11 cellular contexts compared by ENCODE assay signal in the genomic region with DNA sequence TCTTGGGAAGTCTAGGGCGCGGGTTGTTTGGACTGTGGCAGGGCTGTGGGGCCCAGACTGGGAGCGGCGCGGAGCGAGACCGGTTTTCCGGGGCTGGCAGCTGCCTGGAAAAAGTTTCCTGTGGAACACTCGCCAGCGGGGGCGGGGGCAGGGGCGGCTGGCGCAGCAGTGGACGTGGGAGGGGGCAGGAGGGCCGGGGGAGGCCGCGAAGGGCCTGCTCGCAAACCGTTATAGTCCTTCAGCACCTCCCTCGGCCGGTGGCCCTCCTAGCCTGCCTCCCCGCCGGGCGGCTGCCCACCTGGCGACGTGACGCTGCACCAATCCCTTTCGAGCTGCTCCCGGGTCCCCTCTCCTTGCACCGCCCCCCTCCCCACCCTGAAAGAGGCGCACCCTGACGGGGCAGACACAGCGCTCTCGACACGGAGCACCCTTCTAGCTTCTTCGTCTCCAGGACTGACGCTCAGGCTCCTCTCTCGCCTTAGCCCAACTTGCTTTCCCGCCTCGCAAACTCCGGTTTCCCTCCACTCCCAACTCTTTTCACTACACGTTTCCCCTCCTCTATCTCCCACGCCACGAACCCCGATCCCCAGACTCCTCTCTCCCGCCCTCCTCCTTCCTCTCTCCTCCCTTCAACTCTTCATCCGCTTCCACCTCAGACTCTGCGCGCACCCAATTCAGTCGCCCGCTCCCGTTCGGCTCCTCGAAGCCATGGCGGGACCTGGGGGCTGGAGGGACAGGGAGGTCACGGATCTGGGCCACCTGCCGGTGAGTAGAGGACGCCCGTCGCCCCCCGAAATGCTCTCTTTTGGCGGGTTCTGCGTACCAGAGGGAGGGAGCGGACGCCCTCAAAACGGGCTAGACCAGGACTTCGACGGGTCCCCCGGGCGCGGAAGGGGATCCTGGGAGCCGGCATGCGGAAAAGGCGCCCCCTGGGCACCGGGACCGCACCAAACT. TPM values are rescaled to one million over a fixed set of nuclear protein-coding genes. Genes with fewer than 3 reads are reported as not detected.
A peak's percentile ranks its signal among the peaks of the same experiment; 100 is the strongest.
DNase-seq lines count a peak whose midpoint lies in the region; ATAC-seq and TF ChIP-seq lines count a peak whose summit lies in the region.
"Had no signal": no experiment of that assay in that cellular context is flagged by ENCODE, and none has a peak within 500 bp of the region (broad histone marks: within the 10 kb centered on the region; RNA-seq: fewer than 3 reads in every experiment).

A gene with protein sequence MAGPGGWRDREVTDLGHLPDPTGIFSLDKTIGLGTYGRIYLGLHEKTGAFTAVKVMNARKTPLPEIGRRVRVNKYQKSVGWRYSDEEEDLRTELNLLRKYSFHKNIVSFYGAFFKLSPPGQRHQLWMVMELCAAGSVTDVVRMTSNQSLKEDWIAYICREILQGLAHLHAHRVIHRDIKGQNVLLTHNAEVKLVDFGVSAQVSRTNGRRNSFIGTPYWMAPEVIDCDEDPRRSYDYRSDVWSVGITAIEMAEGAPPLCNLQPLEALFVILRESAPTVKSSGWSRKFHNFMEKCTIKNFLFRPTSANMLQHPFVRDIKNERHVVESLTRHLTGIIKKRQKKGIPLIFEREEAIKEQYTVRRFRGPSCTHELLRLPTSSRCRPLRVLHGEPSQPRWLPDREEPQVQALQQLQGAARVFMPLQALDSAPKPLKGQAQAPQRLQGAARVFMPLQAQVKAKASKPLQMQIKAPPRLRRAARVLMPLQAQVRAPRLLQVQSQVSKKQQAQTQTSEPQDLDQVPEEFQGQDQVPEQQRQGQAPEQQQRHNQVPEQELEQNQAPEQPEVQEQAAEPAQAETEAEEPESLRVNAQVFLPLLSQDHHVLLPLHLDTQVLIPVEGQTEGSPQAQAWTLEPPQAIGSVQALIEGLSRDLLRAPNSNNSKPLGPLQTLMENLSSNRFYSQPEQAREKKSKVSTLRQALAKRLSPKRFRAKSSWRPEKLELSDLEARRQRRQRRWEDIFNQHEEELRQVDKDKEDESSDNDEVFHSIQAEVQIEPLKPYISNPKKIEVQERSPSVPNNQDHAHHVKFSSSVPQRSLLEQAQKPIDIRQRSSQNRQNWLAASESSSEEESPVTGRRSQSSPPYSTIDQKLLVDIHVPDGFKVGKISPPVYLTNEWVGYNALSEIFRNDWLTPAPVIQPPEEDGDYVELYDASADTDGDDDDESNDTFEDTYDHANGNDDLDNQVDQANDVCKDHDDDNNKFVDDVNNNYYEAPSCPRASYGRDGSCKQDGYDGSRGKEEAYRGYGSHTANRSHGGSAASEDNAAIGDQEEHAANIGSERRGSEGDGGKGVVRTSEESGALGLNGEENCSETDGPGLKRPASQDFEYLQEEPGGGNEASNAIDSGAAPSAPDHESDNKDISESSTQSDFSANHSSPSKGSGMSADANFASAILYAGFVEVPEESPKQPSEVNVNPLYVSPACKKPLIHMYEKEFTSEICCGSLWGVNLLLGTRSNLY (N-terminal part only) (plus strand): TSS at position 402 of the 954 bp plus-strand sequence. CDS start 307 bp downstream, at position 709.

- H3K36me3 ChIP-seq in neural cell (ENCODE audit: insufficient read depth, low read length): no peaks in the 10 kb centered on the region
- H3K36me3 ChIP-seq in uterus: no peaks in the 10 kb centered on the region
- H3K36me3 ChIP-seq: neutrophil had no signal

- H3F3A ChIP-seq in neural cell (ENCODE audit: insufficient read depth, low read length, poor library complexity, severe bottlenecking): no peaks in the 10 kb centered on the region

- H3K9me3 ChIP-seq in neural cell (ENCODE audit: low read length) (no peaks in the 10 kb centered on the region), uterus (no peaks in the 10 kb centered on the region)
- H3K9me3 ChIP-seq: neutrophil had no signal

- no peak within 1 kb of the TSS for H3K4me2 ChIP-seq in neural cell (ENCODE audit: low read length)

- H3K79me2 ChIP-seq in neural cell (replicated peaks; ENCODE audit: insufficient read depth, low read length): no peaks in the 10 kb centered on the region

- no peak for TF ChIP-seq RAD21 in neural cell (conservative IDR thresholded peaks at IDR 0.05)

- H3K4me3 ChIP-seq in neural cell (ENCODE audit: low read length): peak within 1 kb of the TSS; percentile 53
- peak within 1 kb of the TSS; percentile 26 to 38 for H3K4me3 ChIP-seq in uterus

- no peak for TF ChIP-seq EP300 in neural cell (conservative IDR thresholded peaks at IDR 0.05; ENCODE audit: poor library complexity, severe bottlenecking)

- peak; percentile 31 for DNase-seq in NCI-H82 (lab: John Stamatoyannopoulos, UW)
- no peak for DNase-seq in NCI-H82 treated with DMSO at 0.1 percent for 48 hours (lab: John Stamatoyannopoulos, UW; ENCODE audit: unreplicated experiment)
- peak; percentile 40 for DNase-seq in Right ventricle myocardium superior
- DNase-seq in uterus: peak; percentile 19 to 30
- DNase-seq in NCI-H2029 treated with DMSO at 0.1 percent for 48 hours (lab: John Stamatoyannopoulos, UW): no peak
- DNase-seq in head of caudate nucleus: no peak
- DNase-seq: NCI-H1436 treated with DMSO at 0.1 percent for 48 hours had no signal

- TF ChIP-seq CTCF in neural cell (IDR thresholded peaks at IDR 0.05; ENCODE audit: poor library complexity, severe bottlenecking) (no peak), uterus (IDR thresholded peaks at IDR 0.05) (no peak)

- intact Hi-C loops in Right ventricle myocardium superior (cut with DNase I) (no loop called here), uterus (cut with DNase I; ENCODE audit: low total_unique reads) (no loop called here), head of caudate nucleus (cut with DNase I) (no loop called here)

- no peak within 1 kb of the TSS for H2AFZ ChIP-seq in neural cell (ENCODE audit: low read depth, low read length)

- no peaks in the 10 kb centered on the region for H3K9me2 ChIP-seq in neural cell (ENCODE audit: insufficient read depth, low read length)

- ATAC-seq in Right ventricle myocardium superior (ENCODE audit: poor library complexity) (peak; percentile 78), HG02981 (IDR thresholded peaks at IDR 0.05; ENCODE audit: unreplicated experiment) (no peak)

- TF ChIP-seq POLR2A in uterus (IDR thresholded peaks at IDR 0.05): no peak

- H3K27ac ChIP-seq in neural cell (ENCODE audit: low read length) (no peak within 1 kb of the TSS), uterus (peak within 1 kb of the TSS in 1 of 2 donors; percentile 58)
- H3K27ac ChIP-seq: neutrophil had no signal

- no peak within 1 kb of the TSS for H3K9ac ChIP-seq in neural cell (ENCODE audit: low read length)

- H3K27me3 ChIP-seq in neural cell (ENCODE audit: insufficient read depth, low read depth, low read length) (peaks cover 43% of the 10 kb centered on the region), uterus (no peaks in the 10 kb centered on the region)

- no peaks in the 10 kb centered on the region for H4K20me1 ChIP-seq in neural cell (ENCODE audit: insufficient read depth)

- H3K4me1 ChIP-seq in uterus: no peaks in the 10 kb centered on the region

TF ChIP-seq in neural cell, 6 proteins besides CTCF, POLR2A, EP300 and RAD21:
- no peak for TF ChIP-seq POLR2AphosphoS5 (IDR thresholded peaks at IDR 0.05)
- TF ChIP-seq EZH2 (IDR thresholded peaks at IDR 0.05; ENCODE audit: borderline replicate concordance, insufficient read depth, low read length, poor library complexity, severe bottlenecking): peak; percentile 52

RNA-seq across cellular contexts. Expression of the gene that starts here (rescaled TPM):
- total RNA-seq in Right ventricle myocardium superior: 2.5 TPM
- 0.12 TPM in 1 of 2 replicates, not detected in the other for polyA plus RNA-seq in neural cell
- 0.12 TPM in 1 of 2 replicates, not detected in the other for polyA minus RNA-seq in neural cell
- total RNA-seq in uterus: 10 to 100 TPM in 1 of 4 donors, 1 to 10 TPM in 3; 1.5 to 30.2 (median 2.8) TPM
- total RNA-seq: A673 had no signal

Comparison
In these comparisons a context has a peak if more than half of its experiments do, and no peak if none do; other contexts are left out.
1. DNase-seq: peak in NCI-H82 (single experiment), Right ventricle myocardium superior (single experiment) and uterus (2 of 2); none in NCI-H82 treated with DMSO at 0.1 percent for 48 hours (single experiment), NCI-H2029 treated with DMSO at 0.1 percent for 48 hours (single experiment) and head of caudate nucleus (0 of 42).